25 cellular contexts compared by ENCODE assay signal in the genomic region with DNA sequence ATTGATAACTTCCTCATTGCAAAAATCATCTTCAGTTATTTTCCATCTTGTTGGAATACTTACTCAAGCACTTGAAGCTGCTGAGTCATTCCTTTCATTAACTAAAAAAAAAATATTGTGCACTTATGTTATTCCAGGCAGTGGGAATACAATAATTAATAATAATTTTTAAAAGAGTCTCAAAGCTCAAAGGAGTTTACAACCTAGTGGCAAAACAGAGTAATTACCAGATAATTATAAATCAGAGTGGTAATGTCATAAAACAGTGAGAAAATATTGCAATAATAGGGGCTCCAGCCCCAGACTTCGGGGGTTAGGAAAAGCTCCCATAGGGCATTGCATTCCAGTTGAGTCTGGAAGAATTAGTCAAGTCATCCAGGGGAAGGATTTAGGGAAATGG.
"Had no signal": no experiment of that assay in that cellular context is flagged by ENCODE, and none has a peak within 500 bp of the region (broad histone marks: within the 10 kb centered on the region; RNA-seq: fewer than 3 reads in every experiment).

No MANE protein-coding gene starts in this region.

- H3K4me1 ChIP-seq: adrenal gland, ascending aorta, colonic mucosa, prostate gland, right atrium auricular region, upper lobe of left lung had no signal

- H3K27me3 Mint-ChIP-seq: activated naive CD8-positive, alpha-beta T cell; central memory CD8-positive, alpha-beta T cell; T-cell had no signal

- H3K27me3 ChIP-seq: ascending aorta, brain microvascular endothelial cell, colonic mucosa, right atrium auricular region, upper lobe of left lung had no signal

- H3K27ac Mint-ChIP-seq: activated naive CD8-positive, alpha-beta T cell; activated T-helper 2 cell treated with anti-CD3 and anti-CD28 coated beads, Interferon-gamma antibody, Interleukin-2, Interleukin-4, amounts not matched to agents 10 μg/mL and 5 μg/mL and 100 μg/mL, durations not matched to agents 14 hours and 24 hours and 36 hours; natural killer cell; T-cell had no signal

- ATAC-seq: activated T-cell treated with anti-CD3 and anti-CD28 coated beads, Interleukin-2, amount 50 U/mL, for 4 hours; left lobe of liver; natural killer cell; T-cell had no signal

- H3K36me3 ChIP-seq: adrenal gland, ascending aorta, brain microvascular endothelial cell, colonic mucosa, prostate gland, right atrium auricular region, thoracic aorta, upper lobe of left lung had no signal

- FAIRE-seq: kidney had no signal

- H3K4me1 Mint-ChIP-seq: central memory CD8-positive, alpha-beta T cell; natural killer cell; T-cell had no signal

- H3K27ac ChIP-seq: adrenal gland, ascending aorta, brain microvascular endothelial cell, colonic mucosa, prostate gland, right atrium auricular region, thoracic aorta, upper lobe of left lung had no signal

- H3K9me3 Mint-ChIP-seq: activated T-cell treated with anti-CD3 and anti-CD28 coated beads, Interleukin-2, amount 50 U/mL, for 4 hours; activated T-helper 2 cell treated with anti-CD3 and anti-CD28 coated beads, Interferon-gamma antibody, Interleukin-2, Interleukin-4, amounts not matched to agents 10 μg/mL and 5 μg/mL and 100 μg/mL, durations not matched to agents 14 hours and 24 hours and 36 hours; T-cell had no signal

- DNase-seq: activated CD4-positive, alpha-beta T cell treated with anti-CD3 and anti-CD28 coated beads for 4 hours; activated CD4-positive, alpha-beta T cell treated with anti-CD3 and anti-CD28 coated beads, Interleukin-2, amount 50 U/mL, for 48 hours; activated CD4-positive, CD25-positive, alpha-beta regulatory T cell; activated CD8-positive, alpha-beta memory T cell treated with anti-CD3 and anti-CD28 coated beads, Interleukin-2, amount 50 U/mL, for 48 hours; activated naive CD4-positive, alpha-beta T cell; activated T-cell treated with anti-CD3 and anti-CD28 coated beads, Interleukin-2, amount 50 U/mL, for 4 hours; adrenal gland; brain microvascular endothelial cell; colonic mucosa; natural killer cell; stimulated activated CD4-positive, alpha-beta T cell treated with anti-CD3 and anti-CD28 coated beads, Interleukin-4, amount 100 ng/mL, for 24 hours; stimulated activated naive CD4-positive, alpha-beta T cell treated with Interleukin-2 at 50 U/mL for 16 hours; T-cell; T-helper 9 cell; upper lobe of left lung had no signal

- H3K36me3 Mint-ChIP-seq: activated naive CD8-positive, alpha-beta T cell; natural killer cell; T-cell had no signal

- H3K4me3 Mint-ChIP-seq: activated naive CD8-positive, alpha-beta T cell; activated T-cell treated with anti-CD3 and anti-CD28 coated beads, Interleukin-2, amount 50 U/mL, for 4 hours; central memory CD8-positive, alpha-beta T cell; natural killer cell; T-cell had no signal

- H3K4me3 ChIP-seq: adrenal gland, ascending aorta, colonic mucosa, lung, prostate gland, right atrium auricular region, thoracic aorta, upper lobe of left lung had no signal

- H3K9me3 ChIP-seq: adrenal gland, ascending aorta, colonic mucosa, prostate gland, right atrium auricular region, thoracic aorta, upper lobe of left lung had no signal
